In the genomic region with DNA sequence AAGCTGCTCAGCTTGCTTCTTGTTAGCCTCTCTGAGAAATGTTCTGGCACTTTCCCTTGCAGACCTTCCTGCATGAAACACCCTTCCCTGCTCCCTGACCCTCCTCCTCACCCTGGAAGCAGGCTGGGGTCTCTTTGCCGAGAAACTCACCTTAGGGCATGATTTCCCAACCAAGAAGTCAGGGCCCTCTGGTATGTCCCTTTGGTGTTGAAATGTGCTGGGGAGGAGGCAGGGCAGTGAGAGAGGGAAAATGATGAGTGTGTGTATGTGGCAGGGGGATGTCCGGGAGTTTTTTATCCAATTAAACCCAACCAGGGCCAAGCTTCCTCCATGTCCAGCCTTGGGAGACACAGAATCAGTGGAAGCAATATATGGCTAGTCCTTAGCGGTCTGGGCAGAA, we compare ENCODE assay signal across 22 cellular contexts. TPM values are rescaled to one million over a fixed set of nuclear protein-coding genes. Genes with fewer than 3 reads are reported as not detected.
A peak's percentile ranks its signal among the peaks of the same experiment; 100 is the strongest.
DNase-seq lines count a peak whose midpoint lies in the region; ATAC-seq and TF ChIP-seq lines count a peak whose summit lies in the region.
"Had no signal": no experiment of that assay in that cellular context is flagged by ENCODE, and none has a peak within 500 bp of the region (broad histone marks: within the 10 kb centered on the region; RNA-seq: fewer than 3 reads in every experiment).

No MANE protein-coding gene starts in this region.

- H3K9me3 ChIP-seq in stomach: no peaks in the 10 kb centered on the region
- H3K9me3 ChIP-seq in effector memory CD4-positive, alpha-beta T cell (ENCODE audit: control insufficient read depth, low read length): no peaks in the 10 kb centered on the region
- H3K9me3 ChIP-seq: esophagus muscularis mucosa, right lobe of liver, transverse colon had no signal

- no peak for DNase-seq in T-helper 2 cell treated with Interferon-gamma antibody and Interleukin-4, amounts not matched to agents 5 μg/mL and 100 μg/mL, for 36 hours (ENCODE audit: low spot score)
- DNase-seq in T-helper 2 cell: no peak
- no peak for DNase-seq in T-cell
- DNase-seq in memory B cell (ENCODE audit: low spot score in 2 of 2): no peak
- DNase-seq in stomach: no peak
- no peak for DNase-seq in RKO (ENCODE audit: low spot score)
- no peak for DNase-seq in NCI-H2107 (lab: John Stamatoyannopoulos, UW)
- no peak for DNase-seq in effector memory CD4-positive, alpha-beta T cell
- DNase-seq: 8988T; activated CD8-positive, alpha-beta memory T cell treated with anti-CD3 and anti-CD28 coated beads, Interleukin-2, amount 50 U/mL, for 48 hours; activated gamma-delta T cell; amygdala; C1 segment of cervical spinal cord; left ventricle myocardium superior; MV-4-11; NCI-H187; NCI-H226; PC-3; stimulated activated naive CD4-positive, alpha-beta T cell treated with Interleukin-2 at 50 U/mL for 16 hours; transverse colon had no signal

- no peaks in the 10 kb centered on the region for H3K9me3 Mint-ChIP-seq in T-helper 2 cell treated with Interferon-gamma antibody and Interleukin-4, amounts not matched to agents 5 μg/mL and 100 μg/mL, for 36 hours
- H3K9me3 Mint-ChIP-seq in T-cell (no peaks in the 10 kb centered on the region), memory B cell (no peaks in the 10 kb centered on the region)

- H3K4me3 Mint-ChIP-seq in T-helper 2 cell treated with Interferon-gamma antibody and Interleukin-4, amounts not matched to agents 5 μg/mL and 100 μg/mL, for 36 hours: no peak overlapping the region
- no peak overlapping the region for H3K4me3 Mint-ChIP-seq in T-cell
- no peak overlapping the region for H3K4me3 Mint-ChIP-seq in memory B cell

- H3K4me3 ChIP-seq in stomach: no peak overlapping the region
- no peak overlapping the region for H3K4me3 ChIP-seq in effector memory CD4-positive, alpha-beta T cell (ENCODE audit: insufficient read depth, low read depth, low read length, poor library complexity, severe bottlenecking)
- H3K4me3 ChIP-seq: esophagus muscularis mucosa, right lobe of liver, transverse colon had no signal

- peak overlapping the region; percentile 38 for H3K27ac Mint-ChIP-seq in T-helper 2 cell treated with Interferon-gamma antibody and Interleukin-4, amounts not matched to agents 5 μg/mL and 100 μg/mL, for 36 hours
- peak overlapping the region; percentile 44 to 68 for H3K27ac Mint-ChIP-seq in T-cell
- H3K27ac Mint-ChIP-seq in memory B cell: peak overlapping the region; percentile 35

- no peak for TF ChIP-seq POLR2A in stomach (IDR thresholded peaks at IDR 0.05)

- no peaks in the 10 kb centered on the region for H3K27me3 Mint-ChIP-seq in T-helper 2 cell treated with Interferon-gamma antibody and Interleukin-4, amounts not matched to agents 5 μg/mL and 100 μg/mL, for 36 hours (ENCODE audit: low read depth)
- H3K27me3 Mint-ChIP-seq in T-cell: peaks cover 0 to 6% of the 10 kb centered on the region in 2 donors
- H3K27me3 Mint-ChIP-seq in memory B cell: no peaks in the 10 kb centered on the region

- TF ChIP-seq CTCF in stomach (IDR thresholded peaks at IDR 0.05): no peak

- 72 to 85% (median 80%) methylated on average over 3 of the region's 3 CpGs for whole genome bisulfite sequencing in stomach, 5 donors

- CTCF ChIA-PET in T-cell (lab: Charles Lee): no interaction called here

- H3K36me3 Mint-ChIP-seq in T-helper 2 cell treated with Interferon-gamma antibody and Interleukin-4, amounts not matched to agents 5 μg/mL and 100 μg/mL, for 36 hours (ENCODE audit: low read depth): peaks cover 25% of the 10 kb centered on the region
- peaks cover 15% of the 10 kb centered on the region for H3K36me3 Mint-ChIP-seq in T-cell
- H3K36me3 Mint-ChIP-seq in memory B cell: peaks cover 6% of the 10 kb centered on the region

- H3K36me3 ChIP-seq in stomach: no peaks in the 10 kb centered on the region
- H3K36me3 ChIP-seq in effector memory CD4-positive, alpha-beta T cell (ENCODE audit: control insufficient read depth, insufficient read depth, low read length): no peaks in the 10 kb centered on the region
- H3K36me3 ChIP-seq: esophagus muscularis mucosa, right lobe of liver, transverse colon had no signal

- H3K27ac ChIP-seq in stomach: peak overlapping the region in 3 of 5 donors; percentile 12 to 32 (median 26)
- H3K27ac ChIP-seq in effector memory CD4-positive, alpha-beta T cell (ENCODE audit: insufficient read depth, low read length, poor library complexity, severe bottlenecking): no peak overlapping the region
- H3K27ac ChIP-seq: right lobe of liver, transverse colon had no signal

- ATAC-seq in T-cell (replicated peaks in 1 of 4): no peak
- ATAC-seq in memory B cell (ENCODE audit: low read depth): no peak
- ATAC-seq: PC-3, right lobe of liver had no signal

- H3K4me1 ChIP-seq in stomach: peaks cover 6 to 61% (median 29%) of the 10 kb centered on the region in 4 donors
- peaks cover 16% of the 10 kb centered on the region for H3K4me1 ChIP-seq in effector memory CD4-positive, alpha-beta T cell (ENCODE audit: control insufficient read depth, insufficient read depth, low read length, poor library complexity, severe bottlenecking)
- H3K4me1 ChIP-seq: right lobe of liver had no signal

- intact Hi-C loops in stomach (cut with DNase I; ENCODE audit: low total_unique reads): no loop called here

- no peak for TF ChIP-seq EP300 in stomach (IDR thresholded peaks at IDR 0.05)

- no peaks in the 10 kb centered on the region for H3K27me3 ChIP-seq in stomach
- no peaks in the 10 kb centered on the region for H3K27me3 ChIP-seq in effector memory CD4-positive, alpha-beta T cell (replicated peaks; ENCODE audit: control insufficient read depth, insufficient read depth, low read length, poor library complexity, severe bottlenecking)
- H3K27me3 ChIP-seq: esophagus muscularis mucosa, right lobe of liver, transverse colon had no signal

- H3K4me1 Mint-ChIP-seq in T-helper 2 cell treated with Interferon-gamma antibody and Interleukin-4, amounts not matched to agents 5 μg/mL and 100 μg/mL, for 36 hours (ENCODE audit: low read depth): peaks cover 31% of the 10 kb centered on the region
- H3K4me1 Mint-ChIP-seq in T-cell (peaks cover 48 to 81% (median 61%) of the 10 kb centered on the region in 3 donors), memory B cell (peaks cover 33% of the 10 kb centered on the region)

- POLR2A ChIA-PET in T-cell (lab: Charles Lee): no interaction called here

RNA-seq across cellular contexts. Expression of a gene that starts 5.1 kb away (rescaled TPM):
- total RNA-seq in T-cell: 10 to 100 TPM; 30.0 to 35.6 (median 30.6) TPM
- total RNA-seq in stomach: 10 to 100 TPM in 3 of 5 donors, 1 to 10 TPM in 2; 7.1 to 34.5 (median 19.6) TPM
- 10 to 100 TPM in 1 of 3 donors, 1 to 10 TPM in 2; 3.9 to 17.9 (median 7.0) TPM for polyA plus RNA-seq in stomach
